ENCODE assay signal across 19 cellular contexts in genomic region chr2:192983173-192983572, GRCh38.
"Had no signal": no experiment of that assay in that cellular context is flagged by ENCODE, and none has a peak within 500 bp of the region (broad histone marks: within the 10 kb centered on the region; RNA-seq: fewer than 3 reads in every experiment).

No MANE protein-coding gene starts in this region.

- ATAC-seq: psoas muscle; right cardiac atrium; right lobe of liver; stimulated activated effector memory CD8-positive, alpha-beta T cell treated with anti-CD3 and anti-CD28 coated beads, Interleukin-12 subunit alpha, Interleukin-12 subunit beta, amount 100 ng/mL, for 72 hours; stimulated activated naive B cell treated with anti-CD40 and anti-IgM and Interleukin-4, amounts not matched to agents 10 μg/mL and 1 μg/mL and 100 μg/mL, for 72 hours had no signal

- DNase-seq: occipital lobe; ovary; posterior cingulate gyrus; psoas muscle; right cardiac atrium; right lobe of liver; sigmoid colon; small intestine; stimulated activated CD4-positive, alpha-beta T cell treated with anti-CD3 and anti-CD28 coated beads, Interleukin-15, amount 100 ng/mL, for 24 hours; stimulated activated CD4-positive, alpha-beta T cell treated with anti-CD3 and anti-CD28 coated beads, Interleukin-2, amount 100 ng/mL, for 24 hours; stimulated activated CD4-positive, alpha-beta T cell treated with anti-CD3 and anti-CD28 coated beads, Interleukin-2, amount 100 ng/mL, for 48 hours; stimulated activated CD4-positive, alpha-beta T cell treated with anti-CD3 and anti-CD28 coated beads, Interleukin-4, amount 100 ng/mL, for 24 hours; stimulated activated naive B cell treated with anti-CD40 and anti-IgM and Interleukin-4, amounts not matched to agents 10 μg/mL and 1 μg/mL and 100 μg/mL, for 72 hours; stimulated activated naive CD4-positive, alpha-beta T cell treated with Interleukin-2 at 50 U/mL for 16 hours; stomach; thyroid gland; trophoblast cell; upper lobe of left lung had no signal
